In genomic region chr3:140570602-140571001, GRCh38 we compare ENCODE assay signal across 22 cellular contexts.
"Had no signal": no experiment of that assay in that cellular context is flagged by ENCODE, and none has a peak within 500 bp of the region (broad histone marks: within the 10 kb centered on the region; RNA-seq: fewer than 3 reads in every experiment).

No MANE protein-coding gene starts in this region.

- H3K4me1 ChIP-seq: neural progenitor cell, vagina had no signal

- ATAC-seq: activated CD8-positive, alpha-beta T cell treated with anti-CD3 and anti-CD28 coated beads, Interleukin-2, amount 10 ng/mL, durations not matched to agents 7 days and 5 days; activated naive CD8-positive, alpha-beta T cell treated with anti-CD3 and anti-CD28 coated beads, Interleukin-2, amount 50 U/mL, for 24 hours; left ventricle myocardium superior; naive thymus-derived CD8-positive, alpha-beta T cell; stimulated activated naive B cell treated with anti-CD40 and anti-IgM and Interleukin-4, amounts not matched to agents 10 μg/mL and 1 μg/mL and 100 μg/mL, for 72 hours had no signal

- H3K4me2 ChIP-seq: hepatocyte, neural progenitor cell had no signal

- H3K27ac ChIP-seq: hepatocyte, neural progenitor cell, testis, vagina had no signal

- H3K36me3 ChIP-seq: neural progenitor cell, vagina had no signal

- H2AFZ ChIP-seq: hepatocyte, neural progenitor cell had no signal

- H3K9me3 ChIP-seq: testis, vagina had no signal

- FAIRE-seq: TTC549 had no signal

- H3K9ac ChIP-seq: neural progenitor cell had no signal

- H3K27me3 ChIP-seq: hepatocyte, neural progenitor cell, testis, vagina had no signal

- H3K79me2 ChIP-seq: hepatocyte had no signal

- H3K4me3 ChIP-seq: hepatocyte, neural progenitor cell, testis, vagina had no signal

- DNase-seq: activated CD4-positive, alpha-beta T cell treated with anti-CD3 and anti-CD28 coated beads for 1 hour; activated CD4-positive, alpha-beta T cell treated with anti-CD3 and anti-CD28 coated beads, Interleukin-2, amount 50 U/mL, for 1 hour; activated CD8-positive, alpha-beta T cell treated with anti-CD3 and anti-CD28 coated beads, Interleukin-2, amount 10 ng/mL, durations not matched to agents 7 days and 5 days; activated gamma-delta T cell; activated naive CD4-positive, alpha-beta T cell treated with anti-CD3 and anti-CD28 coated beads, Interleukin-2, amount 50 U/mL, for 16 hours; activated naive CD8-positive, alpha-beta T cell treated with anti-CD3 and anti-CD28 coated beads, Interleukin-2, amount 50 U/mL, for 24 hours; effector CD8-positive, alpha-beta T cell; foreskin melanocyte; immature natural killer cell; kidney glomerular epithelial cell; left ventricle myocardium superior; mammary epithelial cell; naive thymus-derived CD8-positive, alpha-beta T cell; stimulated activated CD4-positive, alpha-beta T cell treated with anti-CD3 and anti-CD28 coated beads, Interleukin-2, amount 100 ng/mL, for 48 hours; stimulated activated CD8-positive, alpha-beta memory T cell treated with anti-CD3 and anti-CD28 coated beads, Interleukin-4, amount 100 ng/mL, for 48 hours; stimulated activated naive B cell treated with anti-CD40 and anti-IgM and Interleukin-4, amounts not matched to agents 10 μg/mL and 1 μg/mL and 100 μg/mL, for 72 hours; testis; trophoblast cell had no signal
